ENCODE assay signal across 10 cellular contexts in genomic region chr6:35611235-35611634, GRCh38.
DNase-seq lines count a peak whose midpoint lies in the region; ATAC-seq and TF ChIP-seq lines count a peak whose summit lies in the region.
"Had no signal": no experiment of that assay in that cellular context is flagged by ENCODE, and none has a peak within 500 bp of the region (broad histone marks: within the 10 kb centered on the region; RNA-seq: fewer than 3 reads in every experiment).

No MANE protein-coding gene starts in this region.

- no peaks in the 10 kb centered on the region for H3K27me3 ChIP-seq in ACC112 (ENCODE audit: insufficient read depth, low read length)
- no peaks in the 10 kb centered on the region for H3K27me3 ChIP-seq in brain microvascular endothelial cell (replicated peaks)

- H3K36me3 ChIP-seq in ACC112 (ENCODE audit: insufficient read depth, low read length) (peaks cover 52% of the 10 kb centered on the region), brain microvascular endothelial cell (replicated peaks) (peaks cover 6% of the 10 kb centered on the region)

- no peak overlapping the region for H2AFZ ChIP-seq in ACC112 (ENCODE audit: low read length, unreplicated experiment)

- in situ Hi-C loops in brain microvascular endothelial cell (cut with HindIII; ENCODE audit: low pct_ligation_motif_present, low sequenced_read_pairs), result no loop called here

- H3K27ac ChIP-seq in ACC112 (ENCODE audit: low read depth, low read length), result peak overlapping the region; percentile 27
- no peak overlapping the region for H3K27ac ChIP-seq in brain microvascular endothelial cell

- peaks cover 12% of the 10 kb centered on the region for H3K4me1 Mint-ChIP-seq in HFFc6 (ENCODE audit: low read depth)
- peaks cover 11 to 15% of the 10 kb centered on the region in 2 donors for H3K4me1 Mint-ChIP-seq in natural killer cell treated with Interleukin-12 subunit alpha and Interleukin-12 subunit beta and Interleukin-15 and Interleukin-18, amount 100 ng/mL, for 72 hours (ENCODE audit: low read depth in 2 of 2)

- H3K4me3 ChIP-seq in ACC112 (ENCODE audit: low read depth, low read length) (no peak overlapping the region), brain microvascular endothelial cell (ENCODE audit: low read depth, low read length) (no peak overlapping the region)

- no peak overlapping the region for H3K4me3 Mint-ChIP-seq in HFFc6
- peak overlapping the region; percentile 13 for H3K4me3 Mint-ChIP-seq in natural killer cell treated with Interleukin-12 subunit alpha and Interleukin-12 subunit beta and Interleukin-15 and Interleukin-18, amount 100 ng/mL, for 72 hours

- H3K27ac Mint-ChIP-seq in HFFc6, result no peak overlapping the region
- peak overlapping the region in 1 of 2 donors; percentile 2 for H3K27ac Mint-ChIP-seq in natural killer cell treated with Interleukin-12 subunit alpha and Interleukin-12 subunit beta and Interleukin-15 and Interleukin-18, amount 100 ng/mL, for 72 hours

- H3K36me3 Mint-ChIP-seq in HFFc6 (ENCODE audit: low read depth), result peaks cover 18% of the 10 kb centered on the region
- H3K36me3 Mint-ChIP-seq in natural killer cell treated with Interleukin-12 subunit alpha and Interleukin-12 subunit beta and Interleukin-15 and Interleukin-18, amount 100 ng/mL, for 72 hours, result peaks cover 10% of the 10 kb centered on the region

- no peak for TF ChIP-seq CTCF in HFFc6 (IDR thresholded peaks at IDR 0.05)
- no peak for TF ChIP-seq CTCF in brain microvascular endothelial cell (IDR thresholded peaks at IDR 0.05; ENCODE audit: low read depth, low read length, missing control alignments)

- H3K9me3 Mint-ChIP-seq in HFFc6, result no peaks in the 10 kb centered on the region
- H3K9me3 Mint-ChIP-seq in natural killer cell treated with Interleukin-12 subunit alpha and Interleukin-12 subunit beta and Interleukin-15 and Interleukin-18, amount 100 ng/mL, for 72 hours, result no peaks in the 10 kb centered on the region

- peaks cover 8% of the 10 kb centered on the region for H3K4me1 ChIP-seq in ACC112 (ENCODE audit: control insufficient read depth, insufficient read depth, low read length, unreplicated experiment)

- H3K79me2 ChIP-seq in ACC112 (ENCODE audit: control insufficient read depth, insufficient read depth, low read length, unreplicated experiment), result no peaks in the 10 kb centered on the region

- DNase-seq in HFFc6 (peak; percentile 27), brain microvascular endothelial cell (peak; percentile 59), Kasumi-1 (lab: John Stamatoyannopoulos, UW) (no peak), DMS53 treated with DMSO at 0.1 percent for 48 hours (lab: John Stamatoyannopoulos, UW; ENCODE audit: unreplicated experiment) (no peak), NCI-H1436 treated with DMSO at 0.1 percent for 48 hours (lab: John Stamatoyannopoulos, UW) (no peak)
- no peak for DNase-seq in natural killer cell treated with Interleukin-12 subunit alpha and Interleukin-12 subunit beta and Interleukin-15 and Interleukin-18, amount 100 ng/mL, for 72 hours (ENCODE audit: low spot score)
- DNase-seq: DMS 273 treated with DMSO at 0.1 percent for 48 hours; effector CD4-positive, alpha-beta T cell had no signal

- ATAC-seq in natural killer cell treated with Interleukin-12 subunit alpha and Interleukin-12 subunit beta and Interleukin-15 and Interleukin-18, amount 100 ng/mL, for 72 hours, result peak; percentile 57 to 84
- ATAC-seq in GM18868 (IDR thresholded peaks at IDR 0.05; ENCODE audit: unreplicated experiment), result no peak

- H3K27me3 Mint-ChIP-seq in HFFc6 (ENCODE audit: insufficient read depth), result peaks cover 1% of the 10 kb centered on the region
- no peaks in the 10 kb centered on the region for H3K27me3 Mint-ChIP-seq in natural killer cell treated with Interleukin-12 subunit alpha and Interleukin-12 subunit beta and Interleukin-15 and Interleukin-18, amount 100 ng/mL, for 72 hours

Comparison
In these comparisons a context has a peak if more than half of its experiments do, and no peak if none do; other contexts are left out.
1. DNase-seq: peak in HFFc6 (single experiment) and brain microvascular endothelial cell (single experiment); none in natural killer cell treated with Interleukin-12 subunit alpha and Interleukin-12 subunit beta and Interleukin-15 and Interleukin-18, amount 100 ng/mL, for 72 hours (single experiment), Kasumi-1 (0 of 2), DMS53 treated with DMSO at 0.1 percent for 48 hours (single experiment) and NCI-H1436 treated with DMSO at 0.1 percent for 48 hours (single experiment).